Comparison of ENCODE assay signal across 8 cellular contexts in the genomic region with DNA sequence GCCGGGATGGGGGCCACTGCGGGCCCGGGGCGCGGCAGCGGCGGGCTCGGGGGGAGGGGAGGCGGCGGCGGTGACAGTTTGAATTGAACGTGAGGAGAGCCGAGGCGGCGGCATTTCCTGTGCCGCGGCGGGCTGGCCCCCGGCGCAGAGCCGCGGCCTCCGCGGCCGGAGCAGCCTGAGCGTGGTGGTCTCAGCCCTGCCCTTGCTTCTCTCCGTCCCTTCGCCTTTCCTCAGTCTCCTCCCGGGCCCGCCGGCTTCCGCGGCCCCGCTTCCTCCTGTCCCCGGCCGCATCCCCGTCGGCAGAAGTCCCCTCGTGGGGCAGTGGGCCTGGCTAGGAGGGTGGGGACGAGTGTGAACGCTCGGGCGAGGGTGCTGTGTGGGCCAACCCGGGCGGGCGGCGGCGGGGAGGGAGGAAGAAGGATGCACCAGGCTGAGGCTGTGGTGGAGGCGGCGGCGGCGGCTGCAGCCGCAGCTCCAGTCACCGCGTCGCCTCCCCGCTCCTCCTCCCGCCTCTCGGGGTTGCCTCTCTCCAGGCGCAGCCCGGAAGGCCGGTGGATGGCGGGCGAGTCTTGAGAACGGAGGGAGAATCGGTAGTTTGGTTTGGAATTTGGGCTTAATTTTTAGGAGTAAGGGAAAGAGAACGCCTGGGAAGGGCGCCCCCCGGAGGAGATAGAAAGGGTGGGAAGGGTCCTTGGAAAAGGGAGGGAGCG. TPM values are rescaled to one million over a fixed set of nuclear protein-coding genes. Genes with fewer than 3 reads are reported as not detected.
DNase-seq lines count a peak whose midpoint lies in the region; ATAC-seq and TF ChIP-seq lines count a peak whose summit lies in the region.

No MANE protein-coding gene starts in this region.

- POLR2A ChIA-PET in BJ (lab: Charles Lee): interaction anchor here (0.5 to 0.6 kb wide), 2 partner anchors 11 to 16 kb away, joined by 3 to 16 read pairs; no protein-coding TSS in a partner anchor
- POLR2A ChIA-PET in activated CD4-positive, alpha-beta memory T cell treated with anti-CD3 and anti-CD28 coated beads for 36 hours (lab: Charles Lee): interaction anchor here (0.7 to 5.6 kb wide), 15 partner anchors 12 to 130 kb away, joined by 3 to 70 read pairs (median 6); a partner anchor contains a TSS

- peak; percentile 33 for ATAC-seq in GM19025 (IDR thresholded peaks at IDR 0.05; ENCODE audit: low read depth, unreplicated experiment)
- ATAC-seq in HG03342 (IDR thresholded peaks at IDR 0.05; ENCODE audit: unreplicated experiment): peak; percentile 24

- no peak for DNase-seq in BJ (ENCODE audit: low read depth)
- DNase-seq in NCI-H748 (lab: John Stamatoyannopoulos, UW; ENCODE audit: unreplicated experiment): peak; percentile 81
- DNase-seq in activated CD4-positive, alpha-beta memory T cell treated with anti-CD3 and anti-CD28 coated beads for 36 hours: peak; percentile 80
- DNase-seq in ecto neural progenitor cell (ENCODE audit: low spot score): peak; percentile 80
- peak; percentile 43 to 71 for DNase-seq in lung microvascular endothelial cell (ENCODE audit: low read depth in 2 of 2)
- DNase-seq in stimulated activated CD4-positive, alpha-beta T cell treated with anti-CD3 and anti-CD28 coated beads, TNF-alpha, amount 100 ng/mL, for 48 hours (ENCODE audit: low read depth in 3 of 3): peak; percentile 43 to 68 (median 49)

- peak overlapping the region; percentile 97 for H3K4me3 Mint-ChIP-seq in activated CD4-positive, alpha-beta memory T cell treated with anti-CD3 and anti-CD28 coated beads for 36 hours

- intact Hi-C loops in activated CD4-positive, alpha-beta memory T cell treated with anti-CD3 and anti-CD28 coated beads for 36 hours (cut with micrococcal nuclease): loop anchor here (1.0 to 10.0 kb wide), 12 partner anchors 36 to 1543 kb away; a partner anchor contains a TSS

- peak; percentile 78 for TF ChIP-seq CTCF in BJ (IDR thresholded peaks at IDR 0.05; ENCODE audit: insufficient read depth, low read depth, low read length)

- CTCF ChIA-PET in BJ (lab: Yijun Ruan, JAX): interaction anchor here (0.6 to 6.9 kb wide), 22 partner anchors 11 to 457 kb away, joined by 3 to 51 read pairs (median 3); no protein-coding TSS in a partner anchor
- CTCF ChIA-PET in activated CD4-positive, alpha-beta memory T cell treated with anti-CD3 and anti-CD28 coated beads for 36 hours (lab: Charles Lee): interaction anchor here (0.8 to 4.4 kb wide), 12 partner anchors 10 to 125 kb away, joined by 3 to 46 read pairs (median 3); a partner anchor contains a TSS

- peak overlapping the region; percentile 85 for H3K4me3 ChIP-seq in BJ (ENCODE audit: low read depth, low read length)

- peaks cover 5% of the 10 kb centered on the region for H3K36me3 Mint-ChIP-seq in activated CD4-positive, alpha-beta memory T cell treated with anti-CD3 and anti-CD28 coated beads for 36 hours

- H3K4me1 Mint-ChIP-seq in activated CD4-positive, alpha-beta memory T cell treated with anti-CD3 and anti-CD28 coated beads for 36 hours (ENCODE audit: low read depth): peaks cover 44% of the 10 kb centered on the region

- no peaks in the 10 kb centered on the region for H3K36me3 ChIP-seq in BJ (ENCODE audit: control insufficient read depth, insufficient read depth, low read length)

- no peaks in the 10 kb centered on the region for H3K27me3 ChIP-seq in BJ (ENCODE audit: control insufficient read depth, insufficient read depth, low read length)

- H3K27ac Mint-ChIP-seq in activated CD4-positive, alpha-beta memory T cell treated with anti-CD3 and anti-CD28 coated beads for 36 hours: peak overlapping the region; percentile 98

- no peaks in the 10 kb centered on the region for H3K27me3 Mint-ChIP-seq in activated CD4-positive, alpha-beta memory T cell treated with anti-CD3 and anti-CD28 coated beads for 36 hours

- H3K9me3 Mint-ChIP-seq in activated CD4-positive, alpha-beta memory T cell treated with anti-CD3 and anti-CD28 coated beads for 36 hours: no peaks in the 10 kb centered on the region

RNA-seq across cellular contexts. Expression of a gene that starts 0.7 kb away (rescaled TPM):
- polyA plus RNA-seq in BJ (2011; rRNA removed): 152 and 319 TPM in 2 replicates
- polyA minus RNA-seq in BJ (2011; rRNA and poly(A)+ RNA removed): 62.8 and 63.7 TPM in 2 replicates
- total RNA-seq in activated CD4-positive, alpha-beta memory T cell treated with anti-CD3 and anti-CD28 coated beads for 36 hours: 100 to 1,000 TPM; 227 to 232 TPM
- 80.4 and 92.7 TPM in 2 replicates for total RNA-seq in lung microvascular endothelial cell
